ENCODE assay signal across 24 cellular contexts in genomic region chr1:26181586-26182371, GRCh38. TPM values are rescaled to one million over a fixed set of nuclear protein-coding genes. Genes with fewer than 3 reads are reported as not detected.
A peak's percentile ranks its signal among the peaks of the same experiment; 100 is the strongest.
DNase-seq lines count a peak whose midpoint lies in the region; ATAC-seq and TF ChIP-seq lines count a peak whose summit lies in the region.
"Had no signal": no experiment of that assay in that cellular context is flagged by ENCODE, and none has a peak within 500 bp of the region (broad histone marks: within the 10 kb centered on the region; RNA-seq: fewer than 3 reads in every experiment).

No MANE protein-coding gene starts in this region.

- no peaks in the 10 kb centered on the region for H3K36me3 Mint-ChIP-seq in activated CD4-positive, alpha-beta T cell treated with anti-CD3 and anti-CD28 coated beads for 36 hours (ENCODE audit: low read depth)
- H3K36me3 Mint-ChIP-seq: memory B cell had no signal

- intact Hi-C loops in activated CD4-positive, alpha-beta T cell treated with anti-CD3 and anti-CD28 coated beads for 36 hours (cut with DNase I, micrococcal nuclease), result no loop called here
- intact Hi-C loops in PC-3 (cut with micrococcal nuclease), result no loop called here
- intact Hi-C loops in spleen (cut with DNase I; ENCODE audit: low total_unique reads), result no loop called here

- no peak for DNase-seq in activated CD4-positive, alpha-beta T cell treated with anti-CD3 and anti-CD28 coated beads for 36 hours
- DNase-seq in activated CD4-positive, alpha-beta T cell treated with anti-CD3 and anti-CD28 coated beads, Interleukin-2, amount 50 U/mL, for 4 hours, result no peak
- peak; percentile 96 for DNase-seq in PC-3
- DNase-seq in epithelial cell of proximal tubule (ENCODE audit: low read depth), result peak; percentile 44
- peak; percentile 86 for DNase-seq in renal cortical epithelial cell (ENCODE audit: low read depth)
- DNase-seq in spleen, result no peak
- DNase-seq in activated effector memory CD4-positive, alpha-beta T cell treated with anti-CD3 and anti-CD28 coated beads, Interleukin-2, amount 50 U/mL, for 16 hours, result no peak
- DNase-seq in SK-N-SH, result no peak
- DNase-seq: activated CD4-positive, alpha-beta memory T cell treated with anti-CD3 and anti-CD28 coated beads, Interleukin-2, amount 10 ng/mL, durations not matched to agents 7 days and 5 days; anterior cingulate cortex; DMS53; glutamatergic neuron; immature natural killer cell; NCI-H2171 treated with DMSO at 0.1 percent for 48 hours; NCI-H774; stimulated activated CD4-positive, alpha-beta T cell treated with anti-CD3 and anti-CD28 coated beads, Interleukin-15, amount 100 ng/mL, for 24 hours; stomach; SW 1271; upper lobe of right lung had no signal

- H3K4me1 Mint-ChIP-seq in activated CD4-positive, alpha-beta T cell treated with anti-CD3 and anti-CD28 coated beads for 36 hours, result peaks cover 8% of the 10 kb centered on the region
- H3K4me1 Mint-ChIP-seq: activated CD4-positive, alpha-beta memory T cell treated with anti-CD3 and anti-CD28 coated beads, Interleukin-2, amount 10 ng/mL, durations not matched to agents 7 days and 5 days; immature natural killer cell; memory B cell had no signal

- no peaks in the 10 kb centered on the region for H3K9me2 ChIP-seq in PC-3 (replicated peaks; ENCODE audit: low read length)
- H3K9me2 ChIP-seq in SK-N-SH, result no peaks in the 10 kb centered on the region

- H3K4me3 ChIP-seq in PC-3 (ENCODE audit: low read length) (peak overlapping the region; percentile 25; the same call in 1 of the 2 replicates), epithelial cell of proximal tubule (ENCODE audit: low read depth, low read length) (no peak overlapping the region), spleen (no peak overlapping the region), SK-N-SH (ENCODE audit: low read depth in 2 of 2, low read length in 1 of 2) (no peak overlapping the region)
- H3K4me3 ChIP-seq: A549, stomach, upper lobe of right lung had no signal

- H3K9me3 ChIP-seq in PC-3 (ENCODE audit: low read length), result no peaks in the 10 kb centered on the region
- H3K9me3 ChIP-seq in spleen, result no peaks in the 10 kb centered on the region
- no peaks in the 10 kb centered on the region for H3K9me3 ChIP-seq in SK-N-SH
- H3K9me3 ChIP-seq: A549, stomach, upper lobe of right lung had no signal

- peaks cover 13% of the 10 kb centered on the region for H3K79me2 ChIP-seq in PC-3 (ENCODE audit: low read length)
- no peaks in the 10 kb centered on the region for H3K79me2 ChIP-seq in SK-N-SH (ENCODE audit: insufficient read depth)

- H3K27me3 ChIP-seq in PC-3 (ENCODE audit: low read length) (no peaks in the 10 kb centered on the region), spleen (replicated peaks in 1 of 7) (no peaks in the 10 kb centered on the region), SK-N-SH (ENCODE audit: insufficient read depth) (no peaks in the 10 kb centered on the region)
- H3K27me3 ChIP-seq: stomach, upper lobe of right lung had no signal

- TF ChIP-seq EP300 in SK-N-SH (IDR thresholded peaks at IDR 0.05; ENCODE audit: borderline replicate concordance in 1 of 2, low read depth in 1 of 2, low read length in 1 of 2), result no peak

- no peak overlapping the region for H2AFZ ChIP-seq in PC-3 (ENCODE audit: low read length)
- H2AFZ ChIP-seq in SK-N-SH (ENCODE audit: low read depth), result no peak overlapping the region

- peak; percentile 92 for ATAC-seq in activated CD4-positive, alpha-beta T cell treated with anti-CD3 and anti-CD28 coated beads for 36 hours
- ATAC-seq in PC-3, result peak; percentile 75
- ATAC-seq: A549, upper lobe of right lung had no signal

- CTCF ChIA-PET in activated CD4-positive, alpha-beta T cell treated with anti-CD3 and anti-CD28 coated beads for 36 hours (lab: Charles Lee), result no interaction called here
- CTCF ChIA-PET in PC-3 (lab: Charles Lee) (interaction anchor here (0.6 kb wide), 1 partner anchor 614 kb away, joined by 6 read pairs; no protein-coding TSS in a partner anchor), SK-N-SH (lab: Yijun Ruan, JAX) (interaction anchor here (0.5 to 1.6 kb wide), 3 partner anchors 12 to 52 kb away, joined by 3 to 6 read pairs (median 3); partner anchors contain the start of genes CEP85 and ZNF593)

- H3K9me3 Mint-ChIP-seq in activated CD4-positive, alpha-beta T cell treated with anti-CD3 and anti-CD28 coated beads for 36 hours (ENCODE audit: low read depth), result no peaks in the 10 kb centered on the region
- H3K9me3 Mint-ChIP-seq: activated CD4-positive, alpha-beta memory T cell treated with anti-CD3 and anti-CD28 coated beads, Interleukin-2, amount 10 ng/mL, durations not matched to agents 7 days and 5 days; immature natural killer cell; memory B cell; nephron had no signal

- no peaks in the 10 kb centered on the region for H4K20me1 ChIP-seq in PC-3 (ENCODE audit: low read length)
- no peaks in the 10 kb centered on the region for H4K20me1 ChIP-seq in SK-N-SH (ENCODE audit: insufficient read depth)

- BruUV-seq in PC-3 (replicated peaks; lab: Mats Ljungman, UMichigan), result no TSS peak

- TF ChIP-seq POLR2A in spleen (IDR thresholded peaks at IDR 0.05), result no peak

- H3K36me3 ChIP-seq in PC-3 (ENCODE audit: low read depth, low read length) (no peaks in the 10 kb centered on the region; the same call in 1 of the 2 replicates), spleen (no peaks in the 10 kb centered on the region), SK-N-SH (replicated peaks in 1 of 2; ENCODE audit: control insufficient read depth in 1 of 2, insufficient read depth in 2 of 2, low read length in 1 of 2) (no peaks in the 10 kb centered on the region)
- H3K36me3 ChIP-seq: upper lobe of right lung had no signal

- H3K27ac ChIP-seq in PC-3 (ENCODE audit: low read length) (peak overlapping the region; percentile 94), spleen (no peak overlapping the region), SK-N-SH (ENCODE audit: low read depth in 2 of 2, low read length in 1 of 2) (no peak overlapping the region)
- H3K27ac ChIP-seq: A549, stomach, upper lobe of right lung had no signal

- H3K4me1 ChIP-seq in PC-3 (ENCODE audit: insufficient read depth, low read length) (peaks cover 32% of the 10 kb centered on the region), spleen (no peaks in the 10 kb centered on the region), SK-N-SH (ENCODE audit: control insufficient read depth in 1 of 2, insufficient read depth in 2 of 2, low read depth in 1 of 2, low read length in 1 of 2) (no peaks in the 10 kb centered on the region; a peak in 1 of 4 replicates)
- H3K4me1 ChIP-seq: A549, upper lobe of right lung had no signal

- no peak for TF ChIP-seq CTCF in PC-3 (conservative IDR thresholded peaks at IDR 0.05; ENCODE audit: low read depth, low read length)
- no peak for TF ChIP-seq CTCF in epithelial cell of proximal tubule (conservative IDR thresholded peaks at IDR 0.05; ENCODE audit: low read depth, low read length)
- no peak for TF ChIP-seq CTCF in spleen (IDR thresholded peaks at IDR 0.05 in 8 of 11, conservative IDR thresholded peaks at IDR 0.05 in 3 of 11)
- TF ChIP-seq CTCF in SK-N-SH (IDR thresholded peaks at IDR 0.05), result no peak

- 67 to 80% (median 72%) methylated on average over 8 of the region's 8 CpGs for WGBS in spleen, 5 donors
- 58% methylated on average over 6 of the region's 8 CpGs for WGBS in SK-N-SH (ENCODE audit: low lambda C conversion rate)

- no peaks in the 10 kb centered on the region for H3K27me3 Mint-ChIP-seq in activated CD4-positive, alpha-beta T cell treated with anti-CD3 and anti-CD28 coated beads for 36 hours
- H3K27me3 Mint-ChIP-seq: activated CD4-positive, alpha-beta memory T cell treated with anti-CD3 and anti-CD28 coated beads, Interleukin-2, amount 10 ng/mL, durations not matched to agents 7 days and 5 days; memory B cell had no signal

- no peaks in the 10 kb centered on the region for H3F3A ChIP-seq in PC-3 (ENCODE audit: low read length, unreplicated experiment)
- H3F3A ChIP-seq in SK-N-SH (replicated peaks; ENCODE audit: insufficient read depth), result no peaks in the 10 kb centered on the region

- peak overlapping the region; percentile 59 for H3K4me2 ChIP-seq in PC-3 (ENCODE audit: low read length)
- H3K4me2 ChIP-seq in SK-N-SH, result no peak overlapping the region
- H3K4me2 ChIP-seq: A549 had no signal

- H3K27ac Mint-ChIP-seq in activated CD4-positive, alpha-beta T cell treated with anti-CD3 and anti-CD28 coated beads for 36 hours, result no peak overlapping the region
- H3K27ac Mint-ChIP-seq: activated CD4-positive, alpha-beta memory T cell treated with anti-CD3 and anti-CD28 coated beads, Interleukin-2, amount 10 ng/mL, durations not matched to agents 7 days and 5 days; immature natural killer cell; memory B cell; nephron had no signal

- no peak for TF ChIP-seq RAD21 in SK-N-SH (IDR thresholded peaks at IDR 0.05; ENCODE audit: low read length)

- peak overlapping the region; percentile 59 for H3K9ac ChIP-seq in PC-3 (ENCODE audit: low read length)
- H3K9ac ChIP-seq in SK-N-SH, result no peak overlapping the region

- H3K4me3 Mint-ChIP-seq in activated CD4-positive, alpha-beta T cell treated with anti-CD3 and anti-CD28 coated beads for 36 hours, result no peak overlapping the region
- H3K4me3 Mint-ChIP-seq: activated CD4-positive, alpha-beta memory T cell treated with anti-CD3 and anti-CD28 coated beads, Interleukin-2, amount 10 ng/mL, durations not matched to agents 7 days and 5 days; immature natural killer cell; memory B cell; nephron had no signal

- POLR2A ChIA-PET in activated CD4-positive, alpha-beta T cell treated with anti-CD3 and anti-CD28 coated beads for 36 hours (lab: Charles Lee), result no interaction called here
- POLR2A ChIA-PET in PC-3 (lab: Charles Lee; ENCODE audit: unreplicated experiment) (no interaction called here), SK-N-SH (lab: Yijun Ruan, JAX) (no interaction called here)

RNA-seq across cellular contexts. Expression of gene CNKSR1, which starts 4.5 kb away (rescaled TPM):
- 1 to 10 TPM; 3.0 to 3.2 TPM for total RNA-seq in activated CD4-positive, alpha-beta T cell treated with anti-CD3 and anti-CD28 coated beads for 36 hours
- total RNA-seq in PC-3 (2014; rRNA removed) (32.1 and 34.5 TPM in 2 replicates), epithelial cell of proximal tubule (6.7 and 14.8 TPM in 2 replicates), renal cortical epithelial cell (5.2 and 6.4 TPM in 2 replicates), spleen (1 to 10 TPM; 1.0 to 5.5 (median 3.7) TPM)
- polyA plus RNA-seq in spleen (1 to 10 TPM in 2 of 3 donors, under 1 TPM in 1; 0.68 to 2.0 (median 1.0) TPM), SK-N-SH (2012; rRNA removed) (0.49 and 0.58 TPM in 2 replicates)
- 0.26 and 0.30 TPM in 2 replicates for polyA plus RNA-seq in SK-N-SH (2012; cell fraction: cytosol; rRNA removed)
- polyA plus RNA-seq in SK-N-SH (2012; cell fraction: nucleus; rRNA removed), result 3.3 and 4.2 TPM in 2 replicates
- polyA plus RNA-seq: immature natural killer cell had no signal

RNA-seq across cellular contexts. Expression of gene CATSPER4, which starts 8.6 kb away (rescaled TPM):
- not detected for total RNA-seq in activated CD4-positive, alpha-beta T cell treated with anti-CD3 and anti-CD28 coated beads for 36 hours
- total RNA-seq in PC-3 (2014; rRNA removed) (not detected in 2 replicates), epithelial cell of proximal tubule (not detected in 2 replicates), renal cortical epithelial cell (not detected in 2 replicates), spleen (not detected)
- polyA plus RNA-seq in spleen (under 1 TPM in 1 of 3 donors, not detected in 2; 0.03 TPM), SK-N-SH (2012; rRNA removed) (not detected in 2 replicates)
- not detected in 2 replicates for polyA plus RNA-seq in SK-N-SH (2012; cell fraction: cytosol; rRNA removed)
- polyA plus RNA-seq in SK-N-SH (2012; cell fraction: nucleus; rRNA removed), result not detected in 2 replicates
- total RNA-seq: activated CD4-positive, alpha-beta memory T cell treated with anti-CD3 and anti-CD28 coated beads, Interleukin-2, amount 10 ng/mL, durations not matched to agents 7 days and 5 days; RPMI7951; stomach; upper lobe of right lung had no signal
- polyA plus RNA-seq: A549, immature natural killer cell, stomach had no signal

RNA-seq across cellular contexts. Expression of gene ZNF593OS, which starts 10.1 kb away (rescaled TPM):
- not detected for total RNA-seq in activated CD4-positive, alpha-beta T cell treated with anti-CD3 and anti-CD28 coated beads for 36 hours
- total RNA-seq in PC-3 (2014; rRNA removed), result not detected in 2 replicates
- not detected in 2 replicates for total RNA-seq in epithelial cell of proximal tubule
- not detected in 2 replicates for total RNA-seq in renal cortical epithelial cell
- total RNA-seq in spleen, result not detected
- under 1 TPM; 0.26 to 0.43 (median 0.26) TPM for polyA plus RNA-seq in spleen
- polyA plus RNA-seq in SK-N-SH (2012; rRNA removed), result not detected in 2 replicates
- 0.04 and 0.05 TPM in 2 replicates for polyA plus RNA-seq in SK-N-SH (2012; cell fraction: cytosol; rRNA removed)
- polyA plus RNA-seq in SK-N-SH (2012; cell fraction: nucleus; rRNA removed), result 0.10 TPM in 1 of 2 replicates, not detected in the other
- total RNA-seq: activated CD4-positive, alpha-beta memory T cell treated with anti-CD3 and anti-CD28 coated beads, Interleukin-2, amount 10 ng/mL, durations not matched to agents 7 days and 5 days; H1; RPMI7951; stomach; upper lobe of right lung had no signal
- polyA plus RNA-seq: A549, H1 had no signal

RNA-seq across cellular contexts. Expression of gene ZNF593, which starts 12.1 kb away (rescaled TPM):
- total RNA-seq in activated CD4-positive, alpha-beta T cell treated with anti-CD3 and anti-CD28 coated beads for 36 hours, result 10 to 100 TPM; 44.6 to 56.3 TPM
- total RNA-seq in PC-3 (2014; rRNA removed) (155 and 165 TPM in 2 replicates), epithelial cell of proximal tubule (80.4 and 89.3 TPM in 2 replicates), renal cortical epithelial cell (6.7 and 15.6 TPM in 2 replicates), spleen (10 to 100 TPM; 13.5 to 27.8 (median 19.6) TPM)
- polyA plus RNA-seq in spleen (100 to 1,000 TPM in 1 of 3 donors, 10 to 100 TPM in 2; 74.9 to 104 (median 80.3) TPM), SK-N-SH (2012; rRNA removed) (58.7 and 64.8 TPM in 2 replicates)
- polyA plus RNA-seq in SK-N-SH (2012; cell fraction: cytosol; rRNA removed), result 39.5 and 50.3 TPM in 2 replicates
- polyA plus RNA-seq in SK-N-SH (2012; cell fraction: nucleus; rRNA removed), result 33.5 and 78.6 TPM in 2 replicates

RNA-seq across cellular contexts. Expression of gene C1orf232, which starts 13.0 kb away (rescaled TPM):
- not detected for total RNA-seq in activated CD4-positive, alpha-beta T cell treated with anti-CD3 and anti-CD28 coated beads for 36 hours
- total RNA-seq in PC-3 (2014; rRNA removed) (not detected in 2 replicates), epithelial cell of proximal tubule (not detected in 2 replicates), renal cortical epithelial cell (not detected in 2 replicates), spleen (not detected)
- polyA plus RNA-seq in spleen (not detected), SK-N-SH (2012; rRNA removed) (not detected in 2 replicates)
- not detected in 2 replicates for polyA plus RNA-seq in SK-N-SH (2012; cell fraction: cytosol; rRNA removed)
- polyA plus RNA-seq in SK-N-SH (2012; cell fraction: nucleus; rRNA removed), result not detected in 2 replicates
- total RNA-seq: activated CD4-positive, alpha-beta memory T cell treated with anti-CD3 and anti-CD28 coated beads, Interleukin-2, amount 10 ng/mL, durations not matched to agents 7 days and 5 days; H1; RPMI7951; stomach; upper lobe of right lung had no signal
- polyA plus RNA-seq: A549, H1, immature natural killer cell, stomach had no signal

Comparison
In these comparisons a context has a peak if more than half of its experiments do, and no peak if none do; other contexts are left out.
1. DNase-seq: peak in PC-3 (single experiment), epithelial cell of proximal tubule (single experiment) and renal cortical epithelial cell (single experiment); none in activated CD4-positive, alpha-beta T cell treated with anti-CD3 and anti-CD28 coated beads for 36 hours (single experiment), activated CD4-positive, alpha-beta T cell treated with anti-CD3 and anti-CD28 coated beads, Interleukin-2, amount 50 U/mL, for 4 hours (0 of 2), spleen (single experiment), activated effector memory CD4-positive, alpha-beta T cell treated with anti-CD3 and anti-CD28 coated beads, Interleukin-2, amount 50 U/mL, for 16 hours (single experiment) and SK-N-SH (single experiment).